ENCODE assay signal across 14 cellular contexts in genomic region chr4:89868999-89869589, GRCh38. TPM values are rescaled to one million over a fixed set of nuclear protein-coding genes. Genes with fewer than 3 reads are reported as not detected.
DNase-seq lines count a peak whose midpoint lies in the region; ATAC-seq, FAIRE-seq and TF ChIP-seq lines count a peak whose summit lies in the region.
"Had no signal": no experiment of that assay in that cellular context is flagged by ENCODE, and none has a peak within 500 bp of the region (broad histone marks: within the 10 kb centered on the region; RNA-seq: fewer than 3 reads in every experiment).

No MANE protein-coding gene starts in this region.

- no peak for ATAC-seq in HG02973 (IDR thresholded peaks at IDR 0.05; ENCODE audit: unreplicated experiment)

- no peaks in the 10 kb centered on the region for H3K36me3 ChIP-seq in bronchial epithelial cell (ENCODE audit: control insufficient read depth, insufficient read depth, low read length)
- H3K36me3 ChIP-seq: thoracic aorta had no signal

- no peak overlapping the region for H3K27ac Mint-ChIP-seq in CD14-positive monocyte
- H3K27ac Mint-ChIP-seq: activated naive CD4-positive, alpha-beta T cell treated with anti-CD3 and anti-CD28 coated beads, Interleukin-2, amount 50 U/mL, for 24 hours; T-helper 2 cell treated with Interferon-gamma antibody and Interleukin-4, amounts not matched to agents 5 μg/mL and 100 μg/mL, for 36 hours had no signal

- intact Hi-C loops in CD14-positive monocyte (cut with micrococcal nuclease) = no loop called here

- no peak for FAIRE-seq in bronchial epithelial cell (lab: Jason Lieb, UNC)

- no peak overlapping the region for H3K4me3 Mint-ChIP-seq in CD14-positive monocyte
- H3K4me3 Mint-ChIP-seq: activated naive CD4-positive, alpha-beta T cell treated with anti-CD3 and anti-CD28 coated beads, Interleukin-2, amount 50 U/mL, for 24 hours; T-helper 2 cell treated with Interferon-gamma antibody and Interleukin-4, amounts not matched to agents 5 μg/mL and 100 μg/mL, for 36 hours had no signal

- no peaks in the 10 kb centered on the region for H3K36me3 Mint-ChIP-seq in CD14-positive monocyte
- H3K36me3 Mint-ChIP-seq: activated naive CD4-positive, alpha-beta T cell treated with anti-CD3 and anti-CD28 coated beads, Interleukin-2, amount 50 U/mL, for 24 hours had no signal

- H3K27me3 ChIP-seq in bronchial epithelial cell (ENCODE audit: control insufficient read depth, insufficient read depth, low read length) = no peaks in the 10 kb centered on the region

- H3K4me1 Mint-ChIP-seq in CD14-positive monocyte = no peaks in the 10 kb centered on the region
- H3K4me1 Mint-ChIP-seq: activated naive CD4-positive, alpha-beta T cell treated with anti-CD3 and anti-CD28 coated beads, Interleukin-2, amount 50 U/mL, for 24 hours had no signal

- TF ChIP-seq CTCF in CD14-positive monocyte (IDR thresholded peaks at IDR 0.05) = peak; percentile 69
- peak; percentile 23 for TF ChIP-seq CTCF in bronchial epithelial cell (IDR thresholded peaks at IDR 0.05; ENCODE audit: insufficient read depth, low read length, severe bottlenecking)

- DNase-seq in CD14-positive monocyte (ENCODE audit: low spot score) (no peak), Kasumi-1 (lab: John Stamatoyannopoulos, UW) (peak; percentile 41 to 45), bronchial epithelial cell (ENCODE audit: low read depth) (peak; percentile 8), myocyte (ENCODE audit: low read depth) (peak; percentile 12), NCI-H1417 treated with DMSO at 0.1 percent for 48 hours (lab: John Stamatoyannopoulos, UW) (no peak), activated gamma-delta T cell treated with Interleukin-2 at 50 U/mL for 16 hours (no peak)
- no peak for DNase-seq in activated CD4-positive, CD25-positive, alpha-beta regulatory T cell (lab: John Stamatoyannopoulos, UW)
- DNase-seq: H7; KBM-7; stimulated activated CD4-positive, alpha-beta T cell treated with anti-CD3 and anti-CD28 coated beads, Interleukin-12 subunit alpha, Interleukin-12 subunit beta, amount 100 ng/mL, for 4 hours had no signal

- no peak overlapping the region for H3K4me3 ChIP-seq in bronchial epithelial cell (ENCODE audit: low read depth, low read length)
- H3K4me3 ChIP-seq: thoracic aorta had no signal

- peaks cover 0 to 2% (median 0%) of the 10 kb centered on the region in 7 donors for H3K9me3 Mint-ChIP-seq in CD14-positive monocyte
- H3K9me3 Mint-ChIP-seq: activated naive CD4-positive, alpha-beta T cell treated with anti-CD3 and anti-CD28 coated beads, Interleukin-2, amount 50 U/mL, for 24 hours; T-helper 2 cell treated with Interferon-gamma antibody and Interleukin-4, amounts not matched to agents 5 μg/mL and 100 μg/mL, for 36 hours had no signal

- H3K27me3 Mint-ChIP-seq in CD14-positive monocyte (ENCODE audit: low read depth in 3 of 3) = peaks cover 0 to 6% (median 0%) of the 10 kb centered on the region in 3 donors

RNA-seq across cellular contexts. Expression of gene MMRN1, which starts 25.6 kb away (rescaled TPM):
- polyA plus RNA-seq in CD14-positive monocyte = under 1 TPM in 1 of 2 donors, not detected in 1; 0.07 TPM
- under 0.01 TPM in 1 of 2 replicates, not detected in the other for total RNA-seq in bronchial epithelial cell
- not detected in 2 replicates for total RNA-seq in myocyte
- 0.04 TPM for polyA plus RNA-seq in myocyte (2012)

RNA-seq across cellular contexts. Expression of gene SNCA, which starts 32.1 kb away (rescaled TPM):
- 10 to 100 TPM; 24.3 to 39.4 TPM for polyA plus RNA-seq in CD14-positive monocyte
- total RNA-seq in bronchial epithelial cell (30.0 and 31.6 TPM in 2 replicates), myocyte (0.19 TPM in 1 of 2 replicates, not detected in the other)
- polyA plus RNA-seq in myocyte (2012) = 0.11 TPM

Comparison
In these comparisons a context has a peak if more than half of its experiments do, and no peak if none do; other contexts are left out.
1. DNase-seq: peak in Kasumi-1 (2 of 2), bronchial epithelial cell (single experiment) and myocyte (single experiment); none in CD14-positive monocyte (single experiment), activated CD4-positive, CD25-positive, alpha-beta regulatory T cell (0 of 4), NCI-H1417 treated with DMSO at 0.1 percent for 48 hours (single experiment) and activated gamma-delta T cell treated with Interleukin-2 at 50 U/mL for 16 hours (single experiment).
2. RNA of gene SNCA, which starts 32.1 kb away (total RNA-seq): 30.0 to 31.6 TPM in bronchial epithelial cell; 0.19 TPM in myocyte; every median in the first group is over 10 times any median in the second.